9 cellular contexts compared by ENCODE assay signal in genomic region chr6:27679308-27679967, GRCh38.
DNase-seq lines count a peak whose midpoint lies in the region; ATAC-seq, FAIRE-seq and TF ChIP-seq lines count a peak whose summit lies in the region.
"Had no signal": no experiment of that assay in that cellular context is flagged by ENCODE, and none has a peak within 500 bp of the region (broad histone marks: within the 10 kb centered on the region; RNA-seq: fewer than 3 reads in every experiment).

No MANE protein-coding gene starts in this region.

- H3K4me1 Mint-ChIP-seq in T-helper 17 cell = peaks cover 9% of the 10 kb centered on the region
- H3K4me1 Mint-ChIP-seq in nephron progenitor cell = peaks cover 18% of the 10 kb centered on the region

- H3K27me3 Mint-ChIP-seq in T-helper 17 cell (peaks cover 81% of the 10 kb centered on the region), nephron progenitor cell (ENCODE audit: low read depth, poor library complexity) (peaks cover 100% of the 10 kb centered on the region)

- DNase-seq in GM19239 (ENCODE audit: insufficient read length, low spot score) (no peak), T-helper 17 cell (no peak), epithelial cell of esophagus (ENCODE audit: low read depth) (peak; percentile 58), nephron progenitor cell (peak; percentile 38), NCI-H526 treated with DMSO at 0.1 percent for 48 hours (lab: John Stamatoyannopoulos, UW) (no peak), SK-N-DZ (ENCODE audit: low spot score) (no peak)
- DNase-seq: DMS153, left ventricle myocardium superior had no signal

- peaks cover 3% of the 10 kb centered on the region for H3K36me3 Mint-ChIP-seq in T-helper 17 cell (ENCODE audit: low read depth)
- no peaks in the 10 kb centered on the region for H3K36me3 Mint-ChIP-seq in nephron progenitor cell (ENCODE audit: low read depth)

- TF ChIP-seq CTCF in epithelial cell of esophagus (IDR thresholded peaks at IDR 0.05; ENCODE audit: insufficient read depth, low read depth, low read length, missing control alignments) (no peak), nephron progenitor cell (IDR thresholded peaks at IDR 0.05) (no peak)

- H3K4me3 Mint-ChIP-seq in T-helper 17 cell (peak overlapping the region; percentile 76), nephron progenitor cell (peak overlapping the region; percentile 87)

- H3K9me3 ChIP-seq in T-helper 17 cell (ENCODE audit: control insufficient read depth, low read length, poor library complexity, severe bottlenecking) = peaks cover 10% of the 10 kb centered on the region

- peak; percentile 81 for FAIRE-seq in GM19239 (lab: Jason Lieb, UNC)

- H3K9me3 Mint-ChIP-seq in nephron progenitor cell = peaks cover 12% of the 10 kb centered on the region

- no peak for ATAC-seq in T-helper 17 cell
- ATAC-seq in GM19395 (IDR thresholded peaks at IDR 0.05; ENCODE audit: unreplicated experiment) = no peak
- ATAC-seq: left ventricle myocardium superior had no signal

- peak overlapping the region; percentile 54 for H3K4me3 ChIP-seq in epithelial cell of esophagus (ENCODE audit: low read length)

- H3K27ac Mint-ChIP-seq in T-helper 17 cell = peak overlapping the region; percentile 68
- H3K27ac Mint-ChIP-seq in nephron progenitor cell = no peak overlapping the region

Comparison
In these comparisons a context has a peak if more than half of its experiments do, and no peak if none do; other contexts are left out.
1. DNase-seq: peak in epithelial cell of esophagus (single experiment) and nephron progenitor cell (single experiment); none in GM19239 (single experiment), T-helper 17 cell (0 of 3), NCI-H526 treated with DMSO at 0.1 percent for 48 hours (single experiment) and SK-N-DZ (single experiment).